Comparison of ENCODE assay signal across 8 cellular contexts in the genomic region with DNA sequence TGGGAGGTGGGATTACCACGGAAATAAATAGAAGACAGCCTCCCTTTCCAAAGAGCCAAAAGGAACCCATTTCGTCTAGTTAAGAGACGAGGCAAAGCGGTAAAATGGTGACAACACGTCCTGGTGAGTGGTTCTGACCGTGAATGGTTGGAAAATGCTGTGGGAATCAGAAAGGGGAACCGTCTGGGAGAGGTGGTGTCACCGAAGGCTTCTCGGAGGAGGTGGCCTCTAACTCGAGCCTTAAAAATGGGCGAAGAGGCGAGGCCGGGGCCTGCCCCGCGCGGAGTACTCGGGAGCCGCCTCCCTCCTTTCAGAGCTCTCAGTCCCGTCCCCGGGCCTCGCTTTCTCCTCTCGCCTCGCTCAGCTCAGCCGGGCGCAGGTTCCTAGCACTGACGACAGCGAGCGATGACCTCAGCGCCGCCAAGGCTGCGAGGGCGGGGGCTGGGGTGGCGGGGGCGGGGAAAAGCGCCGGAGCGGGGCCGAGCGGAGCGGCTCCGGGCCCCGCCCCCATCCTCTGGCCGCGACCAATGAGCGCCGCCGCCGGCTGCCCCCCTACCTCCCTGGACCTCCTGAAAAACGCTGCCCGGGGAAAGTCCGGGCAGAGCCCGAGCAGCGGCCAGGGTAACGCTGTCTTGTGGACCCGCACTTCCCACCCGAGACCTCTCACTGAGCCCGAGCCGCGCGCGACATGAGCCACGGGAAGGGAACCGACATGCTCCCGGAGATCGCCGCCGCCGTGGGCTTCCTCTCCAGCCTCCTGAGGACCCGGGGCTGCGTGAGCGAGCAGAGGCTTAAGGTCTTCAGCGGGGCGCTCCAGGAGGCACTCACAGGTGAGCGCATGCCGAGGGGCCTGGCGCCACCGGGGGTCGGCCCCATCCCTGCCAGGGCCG. TPM values are rescaled to one million over a fixed set of nuclear protein-coding genes. Genes with fewer than 3 reads are reported as not detected.
DNase-seq lines count a peak whose midpoint lies in the region; ATAC-seq lines count a peak whose summit lies in the region.

A gene with protein sequence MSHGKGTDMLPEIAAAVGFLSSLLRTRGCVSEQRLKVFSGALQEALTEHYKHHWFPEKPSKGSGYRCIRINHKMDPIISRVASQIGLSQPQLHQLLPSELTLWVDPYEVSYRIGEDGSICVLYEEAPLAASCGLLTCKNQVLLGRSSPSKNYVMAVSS (plus strand): TSS at position 601 of the 890 bp plus-strand sequence. CDS start 88 bp downstream, at position 689.

- peaks cover 68 to 81% (median 75%) of the 10 kb centered on the region in 10 experiments for H3K4me1 ChIP-seq in BLaER1 treated with 17β-estradiol and CSF1 and Interleukin-3, amounts not matched to agents 10 nM and 100 nM

- H3K27ac ChIP-seq in BLaER1 treated with 17β-estradiol and CSF1 and Interleukin-3, amounts not matched to agents 10 nM and 100 nM: peak within 1 kb of the TSS; percentile 93 to 100 (median 97)

- DNase-seq in NCI-H69 (lab: John Stamatoyannopoulos, UW): peak; percentile 97
- DNase-seq in activated CD4-positive, alpha-beta T cell treated with anti-CD3 and anti-CD28 coated beads, Interleukin-2, amount 50 U/mL, for 24 hours (ENCODE audit: low read depth in 1 of 2, low spot score in 1 of 2): peak; percentile 75 to 82
- peak; percentile 88 for DNase-seq in dedifferentiated amniotic fluid mesenchymal stem cell (ENCODE audit: extremely low spot score)
- peak; percentile 91 for DNase-seq in left lobe of liver (ENCODE audit: low spot score)
- DNase-seq in stimulated activated CD4-positive, alpha-beta T cell treated with anti-CD3 and anti-CD28 coated beads, Interleukin-2, amount 100 ng/mL, for 4 hours (ENCODE audit: low read depth): peak; percentile 89

- H4K20me1 ChIP-seq in BLaER1 treated with 17β-estradiol and CSF1 and Interleukin-3, amounts not matched to agents 10 nM and 100 nM: peaks cover 47 to 49% (median 48%) of the 10 kb centered on the region in 11 experiments

- H3K27me3 ChIP-seq in BLaER1 treated with 17β-estradiol and CSF1 and Interleukin-3, amounts not matched to agents 10 nM and 100 nM: no peaks in the 10 kb centered on the region

- peak; percentile 75 for ATAC-seq in GM19372 (IDR thresholded peaks at IDR 0.05; ENCODE audit: low read depth, unreplicated experiment)
- ATAC-seq in HG03521 (IDR thresholded peaks at IDR 0.05; ENCODE audit: unreplicated experiment): peak; percentile 70
- peak; percentile 96 for ATAC-seq in left lobe of liver

- peak within 1 kb of the TSS; percentile 88 to 99 (median 98) for H3K4me3 ChIP-seq in BLaER1 treated with 17β-estradiol and CSF1 and Interleukin-3, amounts not matched to agents 10 nM and 100 nM

- peaks cover 0 to 4% (median 0%) of the 10 kb centered on the region in 11 experiments; a peak in 3 of 22 replicates for H3K9me3 ChIP-seq in BLaER1 treated with 17β-estradiol and CSF1 and Interleukin-3, amounts not matched to agents 10 nM and 100 nM (replicated peaks in 1 of 11)

- peak within 1 kb of the TSS; percentile 97 to 100 (median 99) for H3K9ac ChIP-seq in BLaER1 treated with 17β-estradiol and CSF1 and Interleukin-3, amounts not matched to agents 10 nM and 100 nM

- peak within 1 kb of the TSS; percentile 91 to 99 (median 98) for H3K4me2 ChIP-seq in BLaER1 treated with 17β-estradiol and CSF1 and Interleukin-3, amounts not matched to agents 10 nM and 100 nM

- H3K36me3 ChIP-seq in BLaER1 treated with 17β-estradiol and CSF1 and Interleukin-3, amounts not matched to agents 10 nM and 100 nM: peaks cover 37 to 47% (median 45%) of the 10 kb centered on the region in 11 experiments

RNA-seq across cellular contexts. Expression of the gene that starts here (rescaled TPM):
- 2.8 TPM for total RNA-seq in left lobe of liver

Comparison
In these comparisons a context has a peak if more than half of its experiments do, and no peak if none do; other contexts are left out.
1. Peak in every context shown above with its lines: DNase-seq, ATAC-seq, H3K4me3 ChIP-seq and H3K27ac ChIP-seq.